In genomic region chr12:50633950-50634349, GRCh38 we compare ENCODE assay signal across 17 cellular contexts.
DNase-seq lines count a peak whose midpoint lies in the region; ATAC-seq and TF ChIP-seq lines count a peak whose summit lies in the region.
"Had no signal": no experiment of that assay in that cellular context is flagged by ENCODE, and none has a peak within 500 bp of the region (broad histone marks: within the 10 kb centered on the region; RNA-seq: fewer than 3 reads in every experiment).

No MANE protein-coding gene starts in this region.

- peaks cover 15 to 45% of the 10 kb centered on the region in 2 donors for H3K4me1 Mint-ChIP-seq in stimulated activated naive B cell treated with anti-CD40 and anti-IgM and Interleukin-4, amounts not matched to agents 10 μg/mL and 1 μg/mL and 100 μg/mL, for 72 hours
- H3K4me1 Mint-ChIP-seq in activated CD8-positive, alpha-beta T cell treated with anti-CD3 and anti-CD28 coated beads, Interleukin-2, amount 10 ng/mL, durations not matched to agents 7 days and 5 days (ENCODE audit: low read depth) = peaks cover 6% of the 10 kb centered on the region

- DNase-seq in Right ventricle myocardium inferior (ENCODE audit: missing footprints) (no peak), right cardiac atrium (no peak), MV-4-11 (lab: John Stamatoyannopoulos, UW) (peak; percentile 24), fibroblast of mammary gland (ENCODE audit: low read depth) (peak; percentile 75)
- no peak for DNase-seq in stimulated activated naive B cell treated with anti-CD40 and anti-IgM and Interleukin-4, amounts not matched to agents 10 μg/mL and 1 μg/mL and 100 μg/mL, for 72 hours
- no peak for DNase-seq in activated CD8-positive, alpha-beta memory T cell treated with anti-CD3 and anti-CD28 coated beads for 24 hours
- no peak for DNase-seq in activated CD8-positive, alpha-beta T cell treated with anti-CD3 and anti-CD28 coated beads, Interleukin-2, amount 10 ng/mL, durations not matched to agents 7 days and 5 days
- DNase-seq: amniotic stem cell, colonic mucosa, erythroblast, kidney glomerular epithelial cell, NCI-H1105, NCI-H2171 had no signal

- peak overlapping the region; percentile 14 for H3K27ac Mint-ChIP-seq in stimulated activated naive B cell treated with anti-CD40 and anti-IgM and Interleukin-4, amounts not matched to agents 10 μg/mL and 1 μg/mL and 100 μg/mL, for 72 hours
- H3K27ac Mint-ChIP-seq in activated CD8-positive, alpha-beta T cell treated with anti-CD3 and anti-CD28 coated beads, Interleukin-2, amount 10 ng/mL, durations not matched to agents 7 days and 5 days = no peak overlapping the region
- H3K27ac Mint-ChIP-seq: T-helper 2 cell treated with Interferon-gamma antibody and Interleukin-4, amounts not matched to agents 5 μg/mL and 100 μg/mL, for 36 hours had no signal

- H3K4me3 ChIP-seq in right cardiac atrium (ENCODE audit: low read length) (no peak overlapping the region), fibroblast of mammary gland (ENCODE audit: control insufficient read depth, low read depth, low read length) (no peak overlapping the region)
- H3K4me3 ChIP-seq: A549, colonic mucosa, prostate gland had no signal

- no peaks in the 10 kb centered on the region for H3K27me3 ChIP-seq in right cardiac atrium (ENCODE audit: control insufficient read depth, insufficient read depth)
- H3K27me3 ChIP-seq: colonic mucosa had no signal

- no peak for TF ChIP-seq CTCF in fibroblast of mammary gland (conservative IDR thresholded peaks at IDR 0.05; ENCODE audit: control insufficient read depth, insufficient read depth, low read depth, low read length)

- no peak overlapping the region for H3K4me3 Mint-ChIP-seq in stimulated activated naive B cell treated with anti-CD40 and anti-IgM and Interleukin-4, amounts not matched to agents 10 μg/mL and 1 μg/mL and 100 μg/mL, for 72 hours
- no peak overlapping the region for H3K4me3 Mint-ChIP-seq in activated CD8-positive, alpha-beta T cell treated with anti-CD3 and anti-CD28 coated beads, Interleukin-2, amount 10 ng/mL, durations not matched to agents 7 days and 5 days
- H3K4me3 Mint-ChIP-seq: T-helper 2 cell treated with Interferon-gamma antibody and Interleukin-4, amounts not matched to agents 5 μg/mL and 100 μg/mL, for 36 hours had no signal

- H3K9me3 Mint-ChIP-seq in stimulated activated naive B cell treated with anti-CD40 and anti-IgM and Interleukin-4, amounts not matched to agents 10 μg/mL and 1 μg/mL and 100 μg/mL, for 72 hours = no peaks in the 10 kb centered on the region
- H3K9me3 Mint-ChIP-seq in activated CD8-positive, alpha-beta T cell treated with anti-CD3 and anti-CD28 coated beads, Interleukin-2, amount 10 ng/mL, durations not matched to agents 7 days and 5 days (ENCODE audit: insufficient read depth) = no peaks in the 10 kb centered on the region
- H3K9me3 Mint-ChIP-seq: T-helper 2 cell treated with Interferon-gamma antibody and Interleukin-4, amounts not matched to agents 5 μg/mL and 100 μg/mL, for 36 hours had no signal

- H3K4me1 ChIP-seq in right cardiac atrium (ENCODE audit: control insufficient read depth, insufficient read depth, low read length) = peaks cover 8% of the 10 kb centered on the region
- H3K4me1 ChIP-seq: prostate gland had no signal

- no peaks in the 10 kb centered on the region for H3K27me3 Mint-ChIP-seq in stimulated activated naive B cell treated with anti-CD40 and anti-IgM and Interleukin-4, amounts not matched to agents 10 μg/mL and 1 μg/mL and 100 μg/mL, for 72 hours
- no peaks in the 10 kb centered on the region for H3K27me3 Mint-ChIP-seq in activated CD8-positive, alpha-beta T cell treated with anti-CD3 and anti-CD28 coated beads, Interleukin-2, amount 10 ng/mL, durations not matched to agents 7 days and 5 days (ENCODE audit: low read depth)

- no peaks in the 10 kb centered on the region for H3K9me3 ChIP-seq in right cardiac atrium (ENCODE audit: control insufficient read depth, low read length)
- H3K9me3 ChIP-seq: A549, colonic mucosa, prostate gland had no signal

- WGBS in right cardiac atrium = 70% methylated on average over 6 of the region's 6 CpGs

- H3K36me3 Mint-ChIP-seq in stimulated activated naive B cell treated with anti-CD40 and anti-IgM and Interleukin-4, amounts not matched to agents 10 μg/mL and 1 μg/mL and 100 μg/mL, for 72 hours = peaks cover 15 to 34% of the 10 kb centered on the region in 2 donors
- peaks cover 10% of the 10 kb centered on the region for H3K36me3 Mint-ChIP-seq in activated CD8-positive, alpha-beta T cell treated with anti-CD3 and anti-CD28 coated beads, Interleukin-2, amount 10 ng/mL, durations not matched to agents 7 days and 5 days (ENCODE audit: low read depth)

- CTCF ChIA-PET in activated CD8-positive, alpha-beta T cell treated with anti-CD3 and anti-CD28 coated beads, Interleukin-2, amount 10 ng/mL, durations not matched to agents 7 days and 5 days (lab: Charles Lee) = interaction anchor here (1.1 to 3.8 kb wide), 2 partner anchors 128 to 129 kb away, joined by 3 to 14 read pairs; partner anchors contain the start of gene DIP2B

- no peak overlapping the region for H3K27ac ChIP-seq in right cardiac atrium (ENCODE audit: low read length)
- H3K27ac ChIP-seq: colonic mucosa, prostate gland had no signal

- intact Hi-C loops in Right ventricle myocardium inferior (cut with DNase I) (loop anchor here (10.0 kb wide), 1 partner anchor 59 kb away; no protein-coding TSS in a partner anchor), right cardiac atrium (cut with DNase I) (no loop called here)

- ATAC-seq in Right ventricle myocardium inferior = peak; percentile 19
- no peak for ATAC-seq in right cardiac atrium
- ATAC-seq in stimulated activated naive B cell treated with anti-CD40 and anti-IgM and Interleukin-4, amounts not matched to agents 10 μg/mL and 1 μg/mL and 100 μg/mL, for 72 hours (replicated peaks) = no peak
- no peak for ATAC-seq in HG02763 (IDR thresholded peaks at IDR 0.05; ENCODE audit: unreplicated experiment)
- no peak for ATAC-seq in activated CD8-positive, alpha-beta T cell treated with anti-CD3 and anti-CD28 coated beads, Interleukin-2, amount 10 ng/mL, durations not matched to agents 7 days and 5 days
- ATAC-seq: A549 had no signal

- POLR2A ChIA-PET in activated CD8-positive, alpha-beta T cell treated with anti-CD3 and anti-CD28 coated beads, Interleukin-2, amount 10 ng/mL, durations not matched to agents 7 days and 5 days (lab: Charles Lee) = no interaction called here

Comparison
In these comparisons a context has a peak if more than half of its experiments do, and no peak if none do; other contexts are left out.
1. DNase-seq: peak in MV-4-11 (single experiment) and fibroblast of mammary gland (single experiment); none in Right ventricle myocardium inferior (single experiment), right cardiac atrium (0 of 3), stimulated activated naive B cell treated with anti-CD40 and anti-IgM and Interleukin-4, amounts not matched to agents 10 μg/mL and 1 μg/mL and 100 μg/mL, for 72 hours (single experiment), activated CD8-positive, alpha-beta memory T cell treated with anti-CD3 and anti-CD28 coated beads for 24 hours (single experiment) and activated CD8-positive, alpha-beta T cell treated with anti-CD3 and anti-CD28 coated beads, Interleukin-2, amount 10 ng/mL, durations not matched to agents 7 days and 5 days (single experiment).